In genomic region chr11:2398664-2399355, GRCh38 we compare ENCODE assay signal across 8 cellular contexts. TPM values are rescaled to one million over a fixed set of nuclear protein-coding genes. Genes with fewer than 3 reads are reported as not detected.
DNase-seq lines count a peak whose midpoint lies in the region; ATAC-seq, FAIRE-seq and TF ChIP-seq lines count a peak whose summit lies in the region.

No MANE protein-coding gene starts in this region.

- no peaks in the 10 kb centered on the region for H3K4me1 ChIP-seq in PC-9 (replicated peaks; ENCODE audit: insufficient read depth)
- H3K4me1 ChIP-seq in sigmoid colon: peaks cover 0 to 34% (median 29%) of the 10 kb centered on the region in 4 donors

- no peak for TF ChIP-seq EP300 in sigmoid colon (IDR thresholded peaks at IDR 0.05)

- BruUV-seq in PC-9 (replicated peaks; lab: Mats Ljungman, UMichigan): no TSS peak

- no peak for TF ChIP-seq POLR2A in sigmoid colon (IDR thresholded peaks at IDR 0.05)

- H3K27me3 ChIP-seq in PC-9 (ENCODE audit: insufficient read depth, low read depth): no peaks in the 10 kb centered on the region
- H3K27me3 ChIP-seq in sigmoid colon: no peaks in the 10 kb centered on the region

- H3K4me3 ChIP-seq in GM12865 (ENCODE audit: low read depth, low read length) (peak overlapping the region; percentile 71), PC-9 (peak overlapping the region; percentile 71), epithelial cell of proximal tubule (ENCODE audit: low read depth, low read length) (peak overlapping the region; percentile 94), sigmoid colon (no peak overlapping the region)

- no peak overlapping the region for H2AFZ ChIP-seq in PC-9

- H3K36me3 ChIP-seq in PC-9 (ENCODE audit: low read depth): no peaks in the 10 kb centered on the region
- H3K36me3 ChIP-seq in sigmoid colon: peaks cover 24 to 71% (median 56%) of the 10 kb centered on the region in 4 donors

- H3F3A ChIP-seq in PC-9 (ENCODE audit: insufficient read depth, low read depth): peaks cover 10% of the 10 kb centered on the region; the same call in 1 of the 2 replicates

- FAIRE-seq in HTR-8/SVneo (lab: Jason Lieb, UNC): no peak

- H3K27ac ChIP-seq in PC-9 (no peak overlapping the region), sigmoid colon (peak overlapping the region; percentile 99)

- no peak for DNase-seq in GM12865 (ENCODE audit: low read depth)
- no peak for DNase-seq in PC-9
- no peak for DNase-seq in epithelial cell of proximal tubule (ENCODE audit: low read depth)
- DNase-seq in sigmoid colon: no peak
- no peak for DNase-seq in HTR-8/SVneo (ENCODE audit: insufficient read length, low spot score)
- DNase-seq in C1 segment of cervical spinal cord (lab: John Stamatoyannopoulos, UW): no peak

- no peaks in the 10 kb centered on the region for H4K20me1 ChIP-seq in PC-9 (ENCODE audit: insufficient read depth)

- intact Hi-C loops in PC-9 (cut with micrococcal nuclease; ENCODE audit: unreplicated experiment) (loop anchor here (1.0 kb wide), 1 partner anchor 94 kb away; no protein-coding TSS in a partner anchor), sigmoid colon (cut with DNase I) (loop anchor here (10.0 kb wide), 1 partner anchor 766 kb away; the partner anchor contains the start of gene OSBPL5)

- H3K9me2 ChIP-seq in PC-9 (ENCODE audit: insufficient read depth): no peaks in the 10 kb centered on the region

- H3K9me3 ChIP-seq in PC-9 (ENCODE audit: insufficient read depth, low read depth) (no peaks in the 10 kb centered on the region), sigmoid colon (no peaks in the 10 kb centered on the region)

- peak overlapping the region; percentile 81 for H3K4me2 ChIP-seq in PC-9

- ATAC-seq in HG03354 (IDR thresholded peaks at IDR 0.05; ENCODE audit: poor library complexity, severe bottlenecking, unreplicated experiment) (no peak), GM18858 (IDR thresholded peaks at IDR 0.05; ENCODE audit: unreplicated experiment) (no peak)

- no peak for TF ChIP-seq CTCF in GM12865 (IDR thresholded peaks at IDR 0.05; ENCODE audit: insufficient read depth, low read depth, low read length, missing control alignments)
- no peak for TF ChIP-seq CTCF in PC-9 (conservative IDR thresholded peaks at IDR 0.05)
- TF ChIP-seq CTCF in epithelial cell of proximal tubule (conservative IDR thresholded peaks at IDR 0.05; ENCODE audit: low read depth, low read length): no peak
- TF ChIP-seq CTCF in sigmoid colon (IDR thresholded peaks at IDR 0.05): no peak

- POLR2A ChIA-PET in PC-9 (lab: Charles Lee; ENCODE audit: unreplicated experiment): no interaction called here

- H3K79me2 ChIP-seq in PC-9 (ENCODE audit: low read depth): peaks cover 19% of the 10 kb centered on the region

- CTCF ChIA-PET in PC-9 (lab: Charles Lee): no interaction called here

- 57 to 73% methylated on average over 7 of the region's 7 CpGs for whole genome bisulfite sequencing in sigmoid colon, 2 donors

RNA-seq across cellular contexts. Expression of gene TSSC4, which starts 1.7 kb away (rescaled TPM):
- total RNA-seq in PC-9 (2021) (35.6 and 49.3 TPM in 2 replicates), epithelial cell of proximal tubule (40.0 and 55.2 TPM in 2 replicates), sigmoid colon (10 to 100 TPM; 45.1 to 60.1 (median 53.2) TPM)
- 10 to 100 TPM; 43.7 to 51.1 (median 47.7) TPM for polyA plus RNA-seq in sigmoid colon

RNA-seq across cellular contexts. Expression of gene CD81, which starts 21.7 kb away (rescaled TPM):
- total RNA-seq in PC-9 (2021) (180 and 231 TPM in 2 replicates), epithelial cell of proximal tubule (179 and 183 TPM in 2 replicates), sigmoid colon (100 to 1,000 TPM; 401 to 625 (median 493) TPM)
- 100 to 1,000 TPM in 1 of 3 donors, 10 to 100 TPM in 2; 67.9 to 313 (median 90.6) TPM for polyA plus RNA-seq in sigmoid colon

RNA-seq across cellular contexts. Expression of gene TRPM5, which starts 45.5 kb away (rescaled TPM):
- not detected in 2 replicates for total RNA-seq in PC-9 (2021)
- total RNA-seq in epithelial cell of proximal tubule: not detected in 2 replicates
- not detected for total RNA-seq in sigmoid colon
- polyA plus RNA-seq in sigmoid colon: 1 to 10 TPM in 1 of 3 donors, under 1 TPM in 1, not detected in 1; 0.60 to 2.8 TPM

RNA-seq across cellular contexts. Expression of gene KCNQ1, which starts 46.0 kb away (rescaled TPM):
- 0.55 TPM in 1 of 2 replicates, not detected in the other for total RNA-seq in PC-9 (2021)
- total RNA-seq in epithelial cell of proximal tubule: 0.46 and 1.4 TPM in 2 replicates
- total RNA-seq in sigmoid colon: 1 to 10 TPM; 1.1 to 3.8 (median 3.1) TPM
- polyA plus RNA-seq in sigmoid colon: 10 to 100 TPM in 1 of 3 donors, 1 to 10 TPM in 2; 7.8 to 25.2 (median 9.5) TPM

Comparison
In these comparisons a context has a peak if more than half of its experiments do, and no peak if none do; other contexts are left out.
1. H3K4me3 ChIP-seq: peak in GM12865 (single experiment), PC-9 (single experiment) and epithelial cell of proximal tubule (single experiment); none in sigmoid colon (0 of 4).